16 cellular contexts compared by ENCODE assay signal in genomic region chr12:3071107-3071506, GRCh38. TPM values are rescaled to one million over a fixed set of nuclear protein-coding genes. Genes with fewer than 3 reads are reported as not detected.
DNase-seq lines count a peak whose midpoint lies in the region; ATAC-seq and TF ChIP-seq lines count a peak whose summit lies in the region.
"Had no signal": no experiment of that assay in that cellular context is flagged by ENCODE, and none has a peak within 500 bp of the region (broad histone marks: within the 10 kb centered on the region; RNA-seq: fewer than 3 reads in every experiment).

No MANE protein-coding gene starts in this region.

- H3K9me3 ChIP-seq in H9 (ENCODE audit: control insufficient read depth, low read depth, low read length) = no peaks in the 10 kb centered on the region
- H3K9me3 ChIP-seq in right atrium auricular region = no peaks in the 10 kb centered on the region
- no peaks in the 10 kb centered on the region for H3K9me3 ChIP-seq in prostate gland
- H3K9me3 ChIP-seq: adrenal gland, lower lobe of right lung, ovary had no signal

- H2AK5ac ChIP-seq in H9 (ENCODE audit: insufficient read length, low read length) = no peak overlapping the region

- H3K27me3 ChIP-seq in H9 (ENCODE audit: insufficient read depth, low read length) (no peaks in the 10 kb centered on the region; the same call in 1 of the 2 replicates), right atrium auricular region (no peaks in the 10 kb centered on the region), prostate gland (replicated peaks; ENCODE audit: insufficient read depth) (no peaks in the 10 kb centered on the region)
- H3K27me3 ChIP-seq: adrenal gland, ovary had no signal

- H3K4me2 ChIP-seq in H9 (ENCODE audit: insufficient read depth, insufficient read length, low read length) = no peak overlapping the region

- no peak overlapping the region for H3K56ac ChIP-seq in H9 (ENCODE audit: insufficient read length, low read depth, low read length)

- H2BK12ac ChIP-seq in H9 (ENCODE audit: insufficient read length, low read depth, low read length) = no peak overlapping the region

- no peaks in the 10 kb centered on the region for H3K36me3 ChIP-seq in right atrium auricular region
- no peaks in the 10 kb centered on the region for H3K36me3 ChIP-seq in prostate gland
- H3K36me3 ChIP-seq: adrenal gland, lower lobe of right lung, ovary had no signal

- H3K14ac ChIP-seq in H9 (ENCODE audit: insufficient read depth, low read length) = no peak overlapping the region

- no peak overlapping the region for H3T11ph ChIP-seq in H9 (ENCODE audit: low read length)

- intact Hi-C loops in prostate gland (cut with DNase I) = no loop called here

- no peaks in the 10 kb centered on the region for H3K36me3 Mint-ChIP-seq in H9 (ENCODE audit: insufficient read depth in 1 of 3, low read depth in 3 of 3)
- no peaks in the 10 kb centered on the region for H3K36me3 Mint-ChIP-seq in T-helper 2 cell treated with Interferon-gamma antibody and Interleukin-4, amounts not matched to agents 5 μg/mL and 100 μg/mL, for 36 hours (ENCODE audit: low read depth)

- H3K27me3 Mint-ChIP-seq in H9 (ENCODE audit: low read depth) = peaks cover 14% of the 10 kb centered on the region
- peaks cover 18% of the 10 kb centered on the region for H3K27me3 Mint-ChIP-seq in T-helper 2 cell treated with Interferon-gamma antibody and Interleukin-4, amounts not matched to agents 5 μg/mL and 100 μg/mL, for 36 hours (ENCODE audit: low read depth)

- no peak overlapping the region for H3K18ac ChIP-seq in H9 (ENCODE audit: insufficient read length, low read depth, low read length)

- H3K79me2 ChIP-seq in H9 (ENCODE audit: insufficient read depth, low read length) = no peaks in the 10 kb centered on the region

- H3K4me3 ChIP-seq in right atrium auricular region (no peak overlapping the region), prostate gland (no peak overlapping the region)
- H3K4me3 ChIP-seq: adrenal gland, lower lobe of right lung, ovary had no signal

- DNase-seq in H9 = peak; percentile 28
- DNase-seq in NCI-H510A treated with DMSO at 0.1 percent for 48 hours (lab: John Stamatoyannopoulos, UW) = peak; percentile 87
- DNase-seq in right atrium auricular region (ENCODE audit: low spot score) = no peak
- DNase-seq in prostate gland (ENCODE audit: low spot score) = peak; percentile 42
- DNase-seq in T-helper 2 cell treated with Interferon-gamma antibody and Interleukin-4, amounts not matched to agents 5 μg/mL and 100 μg/mL, for 36 hours (ENCODE audit: low spot score) = no peak
- DNase-seq: activated CD4-positive, alpha-beta T cell treated with anti-CD3 and anti-CD28 coated beads for 4 hours; activated effector memory CD4-positive, alpha-beta T cell treated with Interleukin-2 at 50 U/mL for 16 hours; adrenal gland; lower lobe of right lung; NCI-H2029 treated with DMSO at 0.1 percent for 48 hours; ovary; stimulated activated CD8-positive, alpha-beta memory T cell treated with anti-CD3 and anti-CD28 coated beads, Interleukin-4, amount 100 ng/mL, for 48 hours; substantia nigra had no signal

- ATAC-seq in GM21381 (IDR thresholded peaks at IDR 0.05; ENCODE audit: unreplicated experiment) = no peak
- ATAC-seq in HG02798 (IDR thresholded peaks at IDR 0.05; ENCODE audit: poor library complexity, unreplicated experiment) = no peak
- ATAC-seq: lower lobe of right lung had no signal

- no peak overlapping the region for H4K91ac ChIP-seq in H9 (ENCODE audit: insufficient read length, low read depth, low read length)

- H3K4me3 Mint-ChIP-seq in H9 = no peak overlapping the region
- no peak overlapping the region for H3K4me3 Mint-ChIP-seq in T-helper 2 cell treated with Interferon-gamma antibody and Interleukin-4, amounts not matched to agents 5 μg/mL and 100 μg/mL, for 36 hours
- H3K4me3 Mint-ChIP-seq: central memory CD8-positive, alpha-beta T cell had no signal

- H4K5ac ChIP-seq in H9 (ENCODE audit: insufficient read length, low read depth, low read length) = no peak overlapping the region

- TF ChIP-seq CTCF in H9 (conservative IDR thresholded peaks at IDR 0.05) (no peak), right atrium auricular region (IDR thresholded peaks at IDR 0.05) (no peak), prostate gland (IDR thresholded peaks at IDR 0.05) (no peak)

- H3K9ac ChIP-seq in H9 (ENCODE audit: extremely low read depth, insufficient read length, low read length) = no peak overlapping the region

- H2BK5ac ChIP-seq in H9 (ENCODE audit: insufficient read length, low read length) = no peak overlapping the region

- no peak overlapping the region for H2AFZ ChIP-seq in H9 (ENCODE audit: low read length)

- no peaks in the 10 kb centered on the region for H3K79me1 ChIP-seq in H9 (ENCODE audit: insufficient read depth, low read depth, low read length, poor library complexity, severe bottlenecking)

- H3K23me2 ChIP-seq in H9 (ENCODE audit: insufficient read length, low read depth, low read length, poor library complexity, severe bottlenecking) = no peaks in the 10 kb centered on the region

- no peak overlapping the region for H2BK120ac ChIP-seq in H9 (ENCODE audit: low read depth, low read length, poor library complexity, severe bottlenecking)

- no peaks in the 10 kb centered on the region for H3K9me3 Mint-ChIP-seq in H9
- no peaks in the 10 kb centered on the region for H3K9me3 Mint-ChIP-seq in T-helper 2 cell treated with Interferon-gamma antibody and Interleukin-4, amounts not matched to agents 5 μg/mL and 100 μg/mL, for 36 hours
- H3K9me3 Mint-ChIP-seq: central memory CD8-positive, alpha-beta T cell had no signal

- no peaks in the 10 kb centered on the region for H4K20me1 ChIP-seq in H9 (ENCODE audit: control insufficient read depth, insufficient read depth, insufficient read length)

- no peak for TF ChIP-seq POLR2A in prostate gland (IDR thresholded peaks at IDR 0.05)

- no peak overlapping the region for H2BK20ac ChIP-seq in H9 (ENCODE audit: low read depth, low read length, poor library complexity, severe bottlenecking)

- H2BK15ac ChIP-seq in H9 (ENCODE audit: low read depth, low read length) = no peak overlapping the region

- H3K4me1 Mint-ChIP-seq in H9 = peaks cover 2% of the 10 kb centered on the region in 2 experiments; a peak in 3 of 4 replicates
- no peaks in the 10 kb centered on the region for H3K4me1 Mint-ChIP-seq in T-helper 2 cell treated with Interferon-gamma antibody and Interleukin-4, amounts not matched to agents 5 μg/mL and 100 μg/mL, for 36 hours (ENCODE audit: low read depth)
- H3K4me1 Mint-ChIP-seq: central memory CD8-positive, alpha-beta T cell had no signal

- H3K27ac Mint-ChIP-seq in H9 = no peak overlapping the region; a peak in 1 of 7 replicates
- no peak overlapping the region for H3K27ac Mint-ChIP-seq in T-helper 2 cell treated with Interferon-gamma antibody and Interleukin-4, amounts not matched to agents 5 μg/mL and 100 μg/mL, for 36 hours

- H4K8ac ChIP-seq in H9 (replicated peaks; ENCODE audit: insufficient read length, low read depth, low read length) = no peak overlapping the region

- no peak overlapping the region for H3K23ac ChIP-seq in H9 (ENCODE audit: insufficient read length, low read depth, low read length)

- WGBS in H9 (ENCODE audit: extremely low coverage, insufficient read length, low lambda C conversion rate) = no CpG with 5 or more reads among the region's 8 CpGs
- 89% methylated on average over 8 of the region's 8 CpGs for WGBS in prostate gland

- H3K27ac ChIP-seq in H9 (ENCODE audit: insufficient read length, low read depth, low read length) (no peak overlapping the region), right atrium auricular region (peak overlapping the region; percentile 40 to 41), prostate gland (peak overlapping the region; percentile 39 to 70)
- H3K27ac ChIP-seq: adrenal gland, lower lobe of right lung had no signal

- H3K4me1 ChIP-seq in H9 (ENCODE audit: insufficient read depth, low read length) (no peaks in the 10 kb centered on the region), right atrium auricular region (peaks cover 0 to 13% of the 10 kb centered on the region in 2 donors), prostate gland (replicated peaks) (peaks cover 4% of the 10 kb centered on the region)

- no peak overlapping the region for H3K4ac ChIP-seq in H9 (ENCODE audit: low read depth, low read length)

RNA-seq across cellular contexts. Expression of gene TSPAN9, which starts 6.1 kb away (rescaled TPM):
- total RNA-seq in H9 (2021) = 16.8 and 19.0 TPM in 2 replicates
- 100 to 1,000 TPM; 103 to 185 TPM for total RNA-seq in right atrium auricular region
- 10 to 100 TPM; 41.9 to 50.0 TPM for total RNA-seq in prostate gland

Comparison
In these comparisons a context has a peak if more than half of its experiments do, and no peak if none do; other contexts are left out.
1. DNase-seq: peak in H9 (single experiment), NCI-H510A treated with DMSO at 0.1 percent for 48 hours (single experiment) and prostate gland (single experiment); none in right atrium auricular region (single experiment) and T-helper 2 cell treated with Interferon-gamma antibody and Interleukin-4, amounts not matched to agents 5 μg/mL and 100 μg/mL, for 36 hours (single experiment).